Comparison of ENCODE assay signal across 6 cellular contexts in genomic region chr10:67684140-67684539, GRCh38. TPM values are rescaled to one million over a fixed set of nuclear protein-coding genes. Genes with fewer than 3 reads are reported as not detected.
"Had no signal": no experiment of that assay in that cellular context is flagged by ENCODE, and none has a peak within 500 bp of the region (broad histone marks: within the 10 kb centered on the region; RNA-seq: fewer than 3 reads in every experiment).

No MANE protein-coding gene starts in this region.

RNA-seq across cellular contexts. Expression of gene CTNNA3, which starts 11.9 kb away (rescaled TPM):
- total RNA-seq: endothelial cell of umbilical vein, esophagus mucosa, fibroblast of lung, fibroblast of villous mesenchyme, foreskin keratinocyte, glomerular endothelial cell had no signal
- polyA plus RNA-seq: endothelial cell of umbilical vein, fibroblast of lung, foreskin keratinocyte had no signal
